Comparison of ENCODE assay signal across 20 cellular contexts in the genomic region with DNA sequence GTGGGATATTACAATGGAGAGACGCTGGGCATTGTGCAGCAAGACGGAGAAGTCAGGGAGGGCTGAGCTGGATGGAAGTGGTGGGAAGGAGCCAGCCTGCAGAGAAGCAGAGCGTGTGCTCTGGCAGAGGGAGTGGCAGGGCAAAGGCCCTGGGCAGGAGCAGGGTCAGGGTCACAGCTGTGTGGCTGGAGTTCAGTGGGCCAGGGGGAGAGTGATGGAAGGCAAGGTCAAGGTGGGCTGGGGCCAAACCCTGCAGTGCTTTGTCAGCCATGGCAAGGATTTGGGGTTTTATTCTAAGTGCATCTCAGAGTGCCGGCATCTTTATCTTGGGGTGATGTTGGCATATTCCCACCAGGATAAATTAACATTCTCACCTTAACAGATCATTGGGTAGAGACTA. TPM values are rescaled to one million over a fixed set of nuclear protein-coding genes. Genes with fewer than 3 reads are reported as not detected.
A peak's percentile ranks its signal among the peaks of the same experiment; 100 is the strongest.
DNase-seq lines count a peak whose midpoint lies in the region; ATAC-seq and TF ChIP-seq lines count a peak whose summit lies in the region.
"Had no signal": no experiment of that assay in that cellular context is flagged by ENCODE, and none has a peak within 500 bp of the region (broad histone marks: within the 10 kb centered on the region; RNA-seq: fewer than 3 reads in every experiment).

No MANE protein-coding gene starts in this region.

- TF ChIP-seq EP300 in esophagus muscularis mucosa (IDR thresholded peaks at IDR 0.05) (no peak), transverse colon (IDR thresholded peaks at IDR 0.05; ENCODE audit: low read depth) (no peak)

- TF ChIP-seq POLR2A in esophagus muscularis mucosa (IDR thresholded peaks at IDR 0.05; ENCODE audit: low read depth) (no peak), transverse colon (IDR thresholded peaks at IDR 0.05) (no peak)

- H3K27ac Mint-ChIP-seq in osteocyte (ENCODE audit: unreplicated experiment), result no peak overlapping the region
- H3K27ac Mint-ChIP-seq: CD4-positive, CD25-positive, alpha-beta regulatory T cell; CD8-positive, alpha-beta T cell had no signal

- H3K4me1 Mint-ChIP-seq in osteocyte (ENCODE audit: unreplicated experiment), result no peaks in the 10 kb centered on the region
- H3K4me1 Mint-ChIP-seq: CD4-positive, CD25-positive, alpha-beta regulatory T cell had no signal

- ATAC-seq in heart right ventricle, result no peak
- ATAC-seq in GM21723 (IDR thresholded peaks at IDR 0.05; ENCODE audit: unreplicated experiment), result no peak
- ATAC-seq: CD8-positive, alpha-beta T cell had no signal

- no peaks in the 10 kb centered on the region for H3K9me3 Mint-ChIP-seq in osteocyte (ENCODE audit: unreplicated experiment)
- H3K9me3 Mint-ChIP-seq: CD8-positive, alpha-beta T cell had no signal

- H3K36me3 ChIP-seq in right atrium auricular region (no peaks in the 10 kb centered on the region), heart right ventricle (no peaks in the 10 kb centered on the region), esophagus muscularis mucosa (no peaks in the 10 kb centered on the region), transverse colon (no peaks in the 10 kb centered on the region)

- intact Hi-C loops in heart right ventricle (cut with DNase I), result loop anchor here in 3 of 10 donors (10.0 kb wide), 4 partner anchors 127 to 447 kb away; no protein-coding TSS in a partner anchor
- intact Hi-C loops in esophagus muscularis mucosa (cut with DNase I), result no loop called here
- intact Hi-C loops in transverse colon (cut with DNase I; ENCODE audit: low total_unique reads), result no loop called here

- in situ Hi-C loops in transverse colon (cut with MboI; ENCODE audit: low pct_ligation_motif_present in 1 of 4, low pct_unique_long_range_greater_than_20kb in 1 of 4, low sequenced_read_pairs in 3 of 4), result loop anchor here in 1 of 4 donors (10.0 kb wide), 1 partner anchor 647 kb away; no protein-coding TSS in a partner anchor

- no peaks in the 10 kb centered on the region for H3K27me3 ChIP-seq in right atrium auricular region
- peaks cover 0 to 66% (median 47%) of the 10 kb centered on the region in 7 donors for H3K27me3 ChIP-seq in heart right ventricle
- H3K27me3 ChIP-seq in esophagus muscularis mucosa, result peaks cover 0 to 70% (median 0%) of the 10 kb centered on the region in 4 donors
- peaks cover 4% of the 10 kb centered on the region for H3K27me3 ChIP-seq in transverse colon

- no peak overlapping the region for H3K27ac ChIP-seq in right atrium auricular region
- no peak overlapping the region for H3K27ac ChIP-seq in heart right ventricle
- H3K27ac ChIP-seq in esophagus muscularis mucosa (replicated peaks in 1 of 4), result no peak overlapping the region
- no peak overlapping the region for H3K27ac ChIP-seq in transverse colon
- H3K27ac ChIP-seq: C4-2B had no signal

- H3K4me1 ChIP-seq in right atrium auricular region (no peaks in the 10 kb centered on the region), heart right ventricle (no peaks in the 10 kb centered on the region), esophagus muscularis mucosa (no peaks in the 10 kb centered on the region), transverse colon (no peaks in the 10 kb centered on the region)
- H3K4me1 ChIP-seq: Caco-2 had no signal

- TF ChIP-seq CTCF in right atrium auricular region (IDR thresholded peaks at IDR 0.05) (no peak), heart right ventricle (IDR thresholded peaks at IDR 0.05) (no peak), esophagus muscularis mucosa (IDR thresholded peaks at IDR 0.05) (no peak), osteocyte (IDR thresholded peaks at IDR 0.05) (no peak), transverse colon (IDR thresholded peaks at IDR 0.05) (no peak)

- H3K9me3 ChIP-seq in right atrium auricular region (no peaks in the 10 kb centered on the region), heart right ventricle (no peaks in the 10 kb centered on the region), esophagus muscularis mucosa (no peaks in the 10 kb centered on the region), transverse colon (no peaks in the 10 kb centered on the region)
- H3K9me3 ChIP-seq: Caco-2 had no signal

- H3K4me3 ChIP-seq in right atrium auricular region (no peak overlapping the region), heart right ventricle (no peak overlapping the region), esophagus muscularis mucosa (no peak overlapping the region), transverse colon (no peak overlapping the region)

- peak; percentile 23 for DNase-seq in right atrium auricular region (ENCODE audit: low spot score)
- no peak for DNase-seq in heart right ventricle
- peak; percentile 21 for DNase-seq in esophagus muscularis mucosa (ENCODE audit: extremely low spot score)
- peak; percentile 57 for DNase-seq in osteocyte (ENCODE audit: extremely low spot score, unreplicated experiment)
- peak; percentile 22 for DNase-seq in ureter (ENCODE audit: low spot score)
- DNase-seq in transverse colon, result no peak
- no peak for DNase-seq in C1 segment of cervical spinal cord (lab: John Stamatoyannopoulos, UW)
- DNase-seq: Caco-2; CD4-positive, CD25-positive, alpha-beta regulatory T cell; DMS153; DND-41; GOT3; H7; HCEC 1CT had no signal

- no peaks in the 10 kb centered on the region for H3K27me3 Mint-ChIP-seq in osteocyte (ENCODE audit: unreplicated experiment)
- H3K27me3 Mint-ChIP-seq: CD4-positive, CD25-positive, alpha-beta regulatory T cell had no signal

- no peaks in the 10 kb centered on the region for H3K36me3 Mint-ChIP-seq in osteocyte (ENCODE audit: unreplicated experiment)
- H3K36me3 Mint-ChIP-seq: CD4-positive, CD25-positive, alpha-beta regulatory T cell; CD8-positive, alpha-beta T cell had no signal

- 76 to 81% methylated on average over 4 of the region's 4 CpGs for WGBS in heart right ventricle, 2 donors
- WGBS in esophagus muscularis mucosa, result 73% methylated on average over 4 of the region's 4 CpGs
- WGBS in transverse colon (ENCODE audit: low coverage in 1 of 2), 2 donors, result 59 to 70% methylated on average over 4 of the region's 4 CpGs

- no peak overlapping the region for H3K4me3 Mint-ChIP-seq in osteocyte (ENCODE audit: unreplicated experiment)
- H3K4me3 Mint-ChIP-seq: CD4-positive, CD25-positive, alpha-beta regulatory T cell; CD8-positive, alpha-beta T cell had no signal

RNA-seq across cellular contexts. Expression of a gene that starts 31.9 kb away (rescaled TPM):
- not detected for total RNA-seq in right atrium auricular region
- total RNA-seq in heart right ventricle, result not detected
- polyA plus RNA-seq in heart right ventricle, result not detected
- total RNA-seq in esophagus muscularis mucosa, result not detected
- total RNA-seq in osteocyte, result not detected in 2 replicates
- not detected for total RNA-seq in ureter
- total RNA-seq in transverse colon, result not detected
- total RNA-seq: A172; A673; Caco-2; CD4-positive, CD25-positive, alpha-beta regulatory T cell; CD8-positive, alpha-beta T cell; H7 had no signal
- polyA plus RNA-seq: BJ; CD4-positive, CD25-positive, alpha-beta regulatory T cell had no signal

Comparison
In these comparisons a context has a peak if more than half of its experiments do, and no peak if none do; other contexts are left out.
1. DNase-seq: peak in right atrium auricular region (single experiment), esophagus muscularis mucosa (single experiment), osteocyte (single experiment) and ureter (single experiment); none in heart right ventricle (0 of 2), transverse colon (single experiment) and C1 segment of cervical spinal cord (0 of 14).